Comparison of ENCODE assay signal across 12 cellular contexts in genomic region chr4:155491336-155492131, GRCh38.
DNase-seq lines count a peak whose midpoint lies in the region; ATAC-seq and TF ChIP-seq lines count a peak whose summit lies in the region.
"Had no signal": no experiment of that assay in that cellular context is flagged by ENCODE, and none has a peak within 500 bp of the region (broad histone marks: within the 10 kb centered on the region; RNA-seq: fewer than 3 reads in every experiment).

No MANE protein-coding gene starts in this region.

- no peak overlapping the region for H3K4me3 ChIP-seq in gastroesophageal sphincter
- H3K4me3 ChIP-seq: SK-N-MC, tibial artery had no signal

- H3K27me3 ChIP-seq in gastroesophageal sphincter: no peaks in the 10 kb centered on the region
- H3K27me3 ChIP-seq: tibial artery had no signal

- TF ChIP-seq EP300 in gastroesophageal sphincter (IDR thresholded peaks at IDR 0.05): no peak

- H3K27ac ChIP-seq in caudate nucleus (ENCODE audit: low read depth, low read length) (no peak overlapping the region), gastroesophageal sphincter (no peak overlapping the region)
- H3K27ac ChIP-seq: SK-N-MC, tibial artery had no signal

- DNase-seq in EH (ENCODE audit: low read depth) (peak; percentile 16), T-helper 9 cell (no peak), caudate nucleus (lab: John Stamatoyannopoulos, UW) (no peak), NCI-H1105 treated with DMSO at 0.1 percent for 48 hours (lab: John Stamatoyannopoulos, UW) (no peak)
- DNase-seq: left cardiac atrium, NCI-H2227 treated with DMSO at 0.1 percent for 48 hours, tibial artery had no signal

- peak; percentile 97 for ATAC-seq in GM19328 (IDR thresholded peaks at IDR 0.05; ENCODE audit: unreplicated experiment)
- ATAC-seq in HG02759 (IDR thresholded peaks at IDR 0.05; ENCODE audit: unreplicated experiment): peak; percentile 93
- ATAC-seq in HG03469 (IDR thresholded peaks at IDR 0.05; ENCODE audit: unreplicated experiment): peak; percentile 95
- ATAC-seq in gastroesophageal sphincter: no peak

- no peaks in the 10 kb centered on the region for H3K9me3 ChIP-seq in gastroesophageal sphincter
- H3K9me3 ChIP-seq: tibial artery had no signal

- no peak for TF ChIP-seq CTCF in gastroesophageal sphincter (IDR thresholded peaks at IDR 0.05)

- TF ChIP-seq POLR2A in gastroesophageal sphincter (IDR thresholded peaks at IDR 0.05): no peak

- H3K36me3 ChIP-seq in gastroesophageal sphincter: no peaks in the 10 kb centered on the region
- H3K36me3 ChIP-seq: tibial artery had no signal

- H3K4me1 ChIP-seq in gastroesophageal sphincter: peaks cover 0 to 40% (median 0%) of the 10 kb centered on the region in 3 donors

- 74 to 92% methylated on average over 2 to 4 of the region's 4 CpGs for WGBS in gastroesophageal sphincter (ENCODE audit: low coverage in 1 of 2), 2 donors
